22 cellular contexts compared by ENCODE assay signal in the genomic region with DNA sequence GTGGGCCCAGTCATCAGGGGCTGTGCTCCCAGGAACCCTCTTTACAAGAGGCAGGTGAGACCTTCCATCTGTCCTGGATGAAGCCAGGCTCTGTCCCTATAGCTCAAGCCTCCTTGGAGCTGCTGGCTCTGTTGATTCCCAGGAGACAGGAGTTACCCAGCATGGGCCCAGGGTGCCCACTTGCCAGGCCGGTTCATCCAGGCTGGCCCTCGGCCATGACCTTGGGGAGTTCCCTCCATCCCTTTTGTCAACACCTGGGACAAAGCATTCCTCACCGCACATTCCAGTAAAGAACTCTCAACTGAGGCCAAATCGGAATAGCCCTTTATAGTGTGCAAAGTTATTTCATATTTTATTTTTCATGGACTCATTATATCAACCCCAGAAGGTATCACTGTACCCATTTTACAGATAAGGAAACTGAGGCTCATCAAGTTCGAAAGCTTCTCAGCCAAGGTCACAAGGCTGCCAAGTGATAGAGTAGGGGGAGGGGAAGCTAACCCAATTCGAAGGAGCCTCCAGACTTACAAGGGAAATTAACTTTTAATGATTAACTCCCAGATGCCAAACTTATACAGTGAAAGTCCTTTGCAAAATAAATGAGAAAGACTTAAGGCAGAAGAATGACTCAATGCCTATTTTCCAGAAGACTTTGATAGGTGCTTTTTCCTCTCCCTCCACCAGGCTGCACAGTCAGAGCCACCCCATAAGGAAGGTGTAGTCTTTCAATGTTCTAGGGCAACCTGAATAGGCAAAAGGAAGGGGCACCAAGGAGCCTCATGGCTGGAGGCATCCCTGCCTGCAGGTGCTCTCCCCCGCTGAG. TPM values are rescaled to one million over a fixed set of nuclear protein-coding genes. Genes with fewer than 3 reads are reported as not detected.
DNase-seq lines count a peak whose midpoint lies in the region; ATAC-seq and TF ChIP-seq lines count a peak whose summit lies in the region.
"Had no signal": no experiment of that assay in that cellular context is flagged by ENCODE, and none has a peak within 500 bp of the region (broad histone marks: within the 10 kb centered on the region; RNA-seq: fewer than 3 reads in every experiment).

No MANE protein-coding gene starts in this region.

- intact Hi-C loops in breast epithelium (cut with DNase I; ENCODE audit: low total_unique reads) = no loop called here
- intact Hi-C loops in MCF 10A (cut with micrococcal nuclease) = no loop called here
- intact Hi-C loops in right lobe of liver (cut with DNase I) = no loop called here
- intact Hi-C loops in CD4-positive, alpha-beta T cell (cut with DNase I, micrococcal nuclease) = no loop called here

- no TSS peak for BruUV-seq in MCF 10A (replicated peaks; lab: Mats Ljungman, UMichigan)

- TF ChIP-seq POLR2A in breast epithelium (IDR thresholded peaks at IDR 0.05) = no peak
- TF ChIP-seq POLR2A in right lobe of liver (IDR thresholded peaks at IDR 0.05) = no peak

- H3K9ac ChIP-seq in endodermal cell (ENCODE audit: extremely low read depth, low read length, poor library complexity, severe bottlenecking) = no peak overlapping the region

- H3K4me1 ChIP-seq in breast epithelium (no peaks in the 10 kb centered on the region), endodermal cell (ENCODE audit: control insufficient read depth, insufficient read depth, low read length) (no peaks in the 10 kb centered on the region), right lobe of liver (peaks cover 0 to 5% (median 0%) of the 10 kb centered on the region in 4 donors)
- H3K4me1 ChIP-seq: SJCRH30, suprapubic skin had no signal

- H3K36me3 ChIP-seq in breast epithelium (no peaks in the 10 kb centered on the region), endodermal cell (ENCODE audit: control insufficient read depth, insufficient read depth, low read length) (peaks cover 78% of the 10 kb centered on the region), right lobe of liver (peaks cover 7 to 95% (median 55%) of the 10 kb centered on the region in 4 donors)

- ATAC-seq in right lobe of liver (peak; percentile 23 to 44 (median 25)), GM18909 (IDR thresholded peaks at IDR 0.05; ENCODE audit: poor library complexity, unreplicated experiment) (no peak)
- ATAC-seq in CD4-positive, alpha-beta T cell (ENCODE audit: poor library complexity) = no peak

- H3K36me3 Mint-ChIP-seq in MCF 10A (ENCODE audit: insufficient read depth, unreplicated experiment) (peaks cover 100% of the 10 kb centered on the region), endodermal cell (ENCODE audit: low read depth) (peaks cover 55% of the 10 kb centered on the region)
- H3K36me3 Mint-ChIP-seq in CD4-positive, alpha-beta T cell (ENCODE audit: low read depth) = no peaks in the 10 kb centered on the region
- H3K36me3 Mint-ChIP-seq: immature natural killer cell had no signal

- no peak overlapping the region for H3K4me3 Mint-ChIP-seq in MCF 10A (ENCODE audit: unreplicated experiment)
- H3K4me3 Mint-ChIP-seq in endodermal cell = no peak overlapping the region
- no peak overlapping the region for H3K4me3 Mint-ChIP-seq in CD4-positive, alpha-beta T cell
- H3K4me3 Mint-ChIP-seq: activated naive CD8-positive, alpha-beta T cell treated with anti-CD3 and anti-CD28 coated beads for 36 hours; activated T-helper 1 cell treated with anti-CD3 and anti-CD28 coated beads, Interleukin-12 subunit alpha, Interleukin-12 subunit beta, Interleukin-2, Interleukin-4 antibody, amounts not matched to agents 30 ng/mL and 10 ng/mL and 1 ng/mL, durations not matched to agents 14 hours and 24 hours and 36 hours; CD14-positive monocyte; immature natural killer cell; nephron had no signal

- H3K9me3 Mint-ChIP-seq in MCF 10A (ENCODE audit: unreplicated experiment) (no peaks in the 10 kb centered on the region), endodermal cell (no peaks in the 10 kb centered on the region)
- no peaks in the 10 kb centered on the region for H3K9me3 Mint-ChIP-seq in CD4-positive, alpha-beta T cell
- H3K9me3 Mint-ChIP-seq: activated naive CD8-positive, alpha-beta T cell treated with anti-CD3 and anti-CD28 coated beads for 36 hours; activated T-helper 1 cell treated with anti-CD3 and anti-CD28 coated beads, Interleukin-12 subunit alpha, Interleukin-12 subunit beta, Interleukin-2, Interleukin-4 antibody, amounts not matched to agents 30 ng/mL and 10 ng/mL and 1 ng/mL, durations not matched to agents 14 hours and 24 hours and 36 hours; CD14-positive monocyte; immature natural killer cell; nephron had no signal

- 82 to 93% methylated on average over 1 to 7 of the region's 7 CpGs for WGBS in endodermal cell (ENCODE audit: insufficient coverage in 1 of 2, insufficient read length in 1 of 2), 2 experiments
- WGBS in right lobe of liver (ENCODE audit: insufficient coverage, low coverage, low lambda C conversion rate, missing lambda C conversion rate) = 56% methylated on average over 6 of the region's 7 CpGs

- H3K9me3 ChIP-seq in breast epithelium = no peaks in the 10 kb centered on the region
- H3K9me3 ChIP-seq in endodermal cell (ENCODE audit: control insufficient read depth, low read length) = no peaks in the 10 kb centered on the region
- no peaks in the 10 kb centered on the region for H3K9me3 ChIP-seq in right lobe of liver
- H3K9me3 ChIP-seq in CD4-positive, alpha-beta T cell (ENCODE audit: control insufficient read depth, low read length) = no peaks in the 10 kb centered on the region
- H3K9me3 ChIP-seq: heart left ventricle, SJCRH30, suprapubic skin had no signal

- POLR2A ChIA-PET in MCF 10A (lab: Yijun Ruan, JAX) = interaction anchor here (0.8 to 37.4 kb wide), 3 partner anchors 9 to 86 kb away, joined by 3 to 1328 read pairs (median 4); a partner anchor contains a TSS
- POLR2A ChIA-PET in CD4-positive, alpha-beta T cell (lab: Charles Lee) = no interaction called here

- H3K27me3 Mint-ChIP-seq in MCF 10A (ENCODE audit: insufficient read depth, unreplicated experiment) (no peaks in the 10 kb centered on the region), endodermal cell (ENCODE audit: insufficient read depth) (no peaks in the 10 kb centered on the region)
- H3K27me3 Mint-ChIP-seq in CD4-positive, alpha-beta T cell = no peaks in the 10 kb centered on the region
- H3K27me3 Mint-ChIP-seq: activated naive CD8-positive, alpha-beta T cell treated with anti-CD3 and anti-CD28 coated beads for 36 hours had no signal

- no peak overlapping the region for H3K4me3 ChIP-seq in breast epithelium
- H3K4me3 ChIP-seq in endodermal cell (ENCODE audit: low read length) = no peak overlapping the region
- H3K4me3 ChIP-seq in right lobe of liver = no peak overlapping the region
- H3K4me3 ChIP-seq: heart left ventricle, SJCRH30, suprapubic skin had no signal

- no peak for TF ChIP-seq CTCF in breast epithelium (IDR thresholded peaks at IDR 0.05)
- TF ChIP-seq CTCF in MCF 10A (IDR thresholded peaks at IDR 0.05; ENCODE audit: unreplicated experiment) = no peak
- peak; percentile 41 for TF ChIP-seq CTCF in endodermal cell (conservative IDR thresholded peaks at IDR 0.05)
- peak in 1 of 4 donors; percentile 12 for TF ChIP-seq CTCF in right lobe of liver (IDR thresholded peaks at IDR 0.05)
- no peak for TF ChIP-seq CTCF in CD4-positive, alpha-beta T cell (IDR thresholded peaks at IDR 0.05)

- peak overlapping the region; percentile 59 to 76 for H3K27ac ChIP-seq in breast epithelium
- no peak overlapping the region for H3K27ac ChIP-seq in endodermal cell (ENCODE audit: low read depth, low read length)
- no peak overlapping the region for H3K27ac ChIP-seq in right lobe of liver
- no peak overlapping the region for H3K27ac ChIP-seq in CD4-positive, alpha-beta T cell (ENCODE audit: low read depth, low read length)
- H3K27ac ChIP-seq: SJCRH30, suprapubic skin had no signal

- CTCF ChIA-PET in MCF 10A (lab: Yijun Ruan, JAX) = interaction anchor here (0.6 to 1.9 kb wide), 6 partner anchors 16 to 456 kb away, joined by 3 to 7 read pairs (median 4); no protein-coding TSS in a partner anchor
- CTCF ChIA-PET in CD4-positive, alpha-beta T cell (lab: Charles Lee) = no interaction called here

- no peak overlapping the region for H3K27ac Mint-ChIP-seq in MCF 10A (ENCODE audit: low read depth, unreplicated experiment)
- no peak overlapping the region for H3K27ac Mint-ChIP-seq in endodermal cell
- no peak overlapping the region for H3K27ac Mint-ChIP-seq in CD4-positive, alpha-beta T cell
- H3K27ac Mint-ChIP-seq: activated naive CD8-positive, alpha-beta T cell treated with anti-CD3 and anti-CD28 coated beads for 36 hours; activated T-helper 1 cell treated with anti-CD3 and anti-CD28 coated beads, Interleukin-12 subunit alpha, Interleukin-12 subunit beta, Interleukin-2, Interleukin-4 antibody, amounts not matched to agents 30 ng/mL and 10 ng/mL and 1 ng/mL, durations not matched to agents 14 hours and 24 hours and 36 hours; CD14-positive monocyte; nephron had no signal

- DNase-seq in breast epithelium (ENCODE audit: low spot score in 2 of 2) = peak in 1 of 2 donors; percentile 88
- DNase-seq in MCF 10A (ENCODE audit: unreplicated experiment) = no peak
- no peak for DNase-seq in endodermal cell
- no peak for DNase-seq in right lobe of liver
- DNase-seq in DMS 273 (lab: John Stamatoyannopoulos, UW; ENCODE audit: unreplicated experiment) = no peak
- no peak for DNase-seq in HT-29 (ENCODE audit: low spot score)
- DNase-seq in CD4-positive, alpha-beta T cell = no peak
- DNase-seq: activated naive CD8-positive, alpha-beta T cell treated with anti-CD3 and anti-CD28 coated beads for 36 hours; heart left ventricle; immature natural killer cell; MV-4-11; NCI-H1930; NCI-H446 treated with DMSO at 0.1 percent for 48 hours; SJCRH30 had no signal

- H3K4me1 Mint-ChIP-seq in MCF 10A (ENCODE audit: insufficient read depth, unreplicated experiment) (no peaks in the 10 kb centered on the region), endodermal cell (peaks cover 3% of the 10 kb centered on the region)
- H3K4me1 Mint-ChIP-seq in CD4-positive, alpha-beta T cell (ENCODE audit: low read depth) = no peaks in the 10 kb centered on the region
- H3K4me1 Mint-ChIP-seq: activated naive CD8-positive, alpha-beta T cell treated with anti-CD3 and anti-CD28 coated beads for 36 hours; CD14-positive monocyte; immature natural killer cell; nephron had no signal

- no peaks in the 10 kb centered on the region for H3K27me3 ChIP-seq in breast epithelium
- H3K27me3 ChIP-seq in endodermal cell (ENCODE audit: control insufficient read depth, insufficient read depth, low read length, poor library complexity, severe bottlenecking) = no peaks in the 10 kb centered on the region
- H3K27me3 ChIP-seq in right lobe of liver = no peaks in the 10 kb centered on the region
- no peaks in the 10 kb centered on the region for H3K27me3 ChIP-seq in CD4-positive, alpha-beta T cell (ENCODE audit: control insufficient read depth, insufficient read depth, low read length)
- H3K27me3 ChIP-seq: heart left ventricle, SJCRH30, suprapubic skin had no signal

RNA-seq across cellular contexts. Expression of a gene that starts 18.5 kb away (rescaled TPM):
- total RNA-seq in breast epithelium = 100 to 1,000 TPM in 2 of 3 donors, 10 to 100 TPM in 1; 29.4 to 337 (median 121) TPM
- total RNA-seq in MCF 10A (2022) = 180 and 209 TPM in 2 replicates
- total RNA-seq in endodermal cell = 100 to 1,000 TPM in 1 of 2 donors, 10 to 100 TPM in 1; 78.0 to 118 TPM
- polyA plus RNA-seq in endodermal cell (2013, experiment 1 of 2) = 34.2 TPM
- 32.7 TPM for polyA plus RNA-seq in endodermal cell (2013, experiment 2 of 2)
- 100 to 1,000 TPM in 4 of 6 experiments, 10 to 100 TPM in 2; 84.3 to 373 (median 116) TPM for total RNA-seq in right lobe of liver
- 79.1 and 90.1 TPM in 2 replicates for total RNA-seq in HT-29 (2014; rRNA removed; shearing (Covaris generic))
- 1 to 10 TPM; 1.0 to 1.1 TPM for total RNA-seq in CD4-positive, alpha-beta T cell

RNA-seq across cellular contexts. Expression of a gene that starts 21.6 kb away (rescaled TPM):
- 1 to 10 TPM in 1 of 3 donors, under 1 TPM in 1, not detected in 1; 0.33 to 1.6 TPM for total RNA-seq in breast epithelium
- 0.20 TPM in 1 of 2 replicates, not detected in the other for total RNA-seq in MCF 10A (2022)
- under 1 TPM; 0.20 to 0.46 TPM for total RNA-seq in endodermal cell
- polyA plus RNA-seq in endodermal cell (2013, experiment 1 of 2) = 0.50 TPM
- 0.17 TPM for polyA plus RNA-seq in endodermal cell (2013, experiment 2 of 2)
- total RNA-seq in right lobe of liver = not detected
- 0.13 and 0.46 TPM in 2 replicates for total RNA-seq in HT-29 (2014; rRNA removed; shearing (Covaris generic))
- not detected for total RNA-seq in CD4-positive, alpha-beta T cell
- total RNA-seq: heart left ventricle, pulmonary artery endothelial cell had no signal
- polyA plus RNA-seq: CD14-positive monocyte, heart left ventricle, immature natural killer cell had no signal

RNA-seq across cellular contexts. Expression of a gene that starts 23.1 kb away (rescaled TPM):
- total RNA-seq in breast epithelium (not detected), MCF 10A (2022) (not detected in 2 replicates), endodermal cell (not detected), right lobe of liver (not detected)
- polyA plus RNA-seq in endodermal cell (2013, experiment 1 of 2) = not detected
- polyA plus RNA-seq in endodermal cell (2013, experiment 2 of 2) = not detected
- not detected in 2 replicates for total RNA-seq in HT-29 (2014; rRNA removed; shearing (Covaris generic))
- not detected for total RNA-seq in CD4-positive, alpha-beta T cell
- total RNA-seq: activated naive CD8-positive, alpha-beta T cell treated with anti-CD3 and anti-CD28 coated beads for 36 hours; fibroblast of lung; heart left ventricle; pulmonary artery endothelial cell; SJCRH30; suprapubic skin; T-helper 2 cell treated with Interferon-gamma antibody and Interleukin-4, amounts not matched to agents 100 ng/mL and 5 ng/mL, for 36 hours had no signal
- polyA plus RNA-seq: CD14-positive monocyte, fibroblast of lung, heart left ventricle, immature natural killer cell had no signal

RNA-seq across cellular contexts. Expression of a gene that starts 33.2 kb away (rescaled TPM):
- 10 to 100 TPM; 30.8 to 56.3 (median 47.3) TPM for total RNA-seq in breast epithelium
- 19.1 and 28.2 TPM in 2 replicates for total RNA-seq in MCF 10A (2022)
- 10 to 100 TPM; 22.1 to 23.8 TPM for total RNA-seq in endodermal cell
- 16.4 TPM for polyA plus RNA-seq in endodermal cell (2013, experiment 1 of 2)
- 15.6 TPM for polyA plus RNA-seq in endodermal cell (2013, experiment 2 of 2)
- 10 to 100 TPM; 16.6 to 26.2 (median 20.8) TPM for total RNA-seq in right lobe of liver
- total RNA-seq in HT-29 (2014; rRNA removed; shearing (Covaris generic)) = 73.6 and 74.7 TPM in 2 replicates
- total RNA-seq in CD4-positive, alpha-beta T cell = 100 to 1,000 TPM in 1 of 2 experiments, 10 to 100 TPM in 1; 94.8 to 107 TPM

RNA-seq across cellular contexts. Expression of a gene that starts 48.4 kb away (rescaled TPM):
- total RNA-seq in breast epithelium = 1 to 10 TPM in 1 of 3 donors, not detected in 2; 1.3 TPM
- total RNA-seq in MCF 10A (2022) = not detected in 2 replicates
- 1 to 10 TPM; 2.0 to 2.4 TPM for total RNA-seq in endodermal cell
- 0.32 TPM for polyA plus RNA-seq in endodermal cell (2013, experiment 1 of 2)
- polyA plus RNA-seq in endodermal cell (2013, experiment 2 of 2) = 0.46 TPM
- total RNA-seq in right lobe of liver = not detected
- total RNA-seq in HT-29 (2014; rRNA removed; shearing (Covaris generic)) = 0.23 and 1.6 TPM in 2 replicates
- total RNA-seq in CD4-positive, alpha-beta T cell = under 1 TPM in 1 of 2 experiments, not detected in 1; 0.36 TPM
- total RNA-seq: fibroblast of lung, pulmonary artery endothelial cell, SJCRH30 had no signal

Comparison
In these comparisons a context has a peak if more than half of its experiments do, and no peak if none do; other contexts are left out.
1. H3K27ac ChIP-seq: peak in breast epithelium (2 of 2); none in endodermal cell (single experiment), right lobe of liver (0 of 3) and CD4-positive, alpha-beta T cell (single experiment).
2. ATAC-seq: peak in right lobe of liver (4 of 4); none in GM18909 (single experiment) and CD4-positive, alpha-beta T cell (single experiment).
3. RNA of a gene that starts 18.5 kb away (total RNA-seq): 180 to 209 TPM in MCF 10A, 84.3 to 373 TPM in right lobe of liver, 29.4 to 337 TPM in breast epithelium, 78.0 to 118 TPM in endodermal cell and 79.1 to 90.1 TPM in HT-29; 1.0 to 1.1 TPM in CD4-positive, alpha-beta T cell; every median in the first group is over 10 times any median in the second.